ENCODE assay signal across 9 cellular contexts in genomic region chr19:911197-912033, GRCh38. TPM values are rescaled to one million over a fixed set of nuclear protein-coding genes. Genes with fewer than 3 reads are reported as not detected.
DNase-seq lines count a peak whose midpoint lies in the region; ATAC-seq and TF ChIP-seq lines count a peak whose summit lies in the region.
"Had no signal": no experiment of that assay in that cellular context is flagged by ENCODE, and none has a peak within 500 bp of the region (broad histone marks: within the 10 kb centered on the region; RNA-seq: fewer than 3 reads in every experiment).

No MANE protein-coding gene starts in this region.

- no peak for TF ChIP-seq EP300 in suprapubic skin (IDR thresholded peaks at IDR 0.05)

- no peaks in the 10 kb centered on the region for H3K9me3 Mint-ChIP-seq in activated naive CD4-positive, alpha-beta T cell treated with anti-CD3 and anti-CD28 coated beads, Interleukin-2, amount 10 ng/mL, durations not matched to agents 7 days and 5 days
- H3K9me3 Mint-ChIP-seq in activated naive CD4-positive, alpha-beta T cell treated with anti-CD3 and anti-CD28 coated beads, Interleukin-2, amount 50 U/mL, for 72 hours: no peaks in the 10 kb centered on the region

- H3K4me1 ChIP-seq in esophagus (ENCODE audit: control insufficient read depth in 2 of 2, insufficient read depth in 2 of 2, low read length in 1 of 2) (peaks cover 0 to 7% of the 10 kb centered on the region in 2 donors), suprapubic skin (peaks cover 38% of the 10 kb centered on the region)
- H3K4me1 ChIP-seq: BE2C had no signal

- CTCF ChIA-PET in activated naive CD4-positive, alpha-beta T cell treated with anti-CD3 and anti-CD28 coated beads, Interleukin-2, amount 10 ng/mL, durations not matched to agents 7 days and 5 days (lab: Charles Lee): no interaction called here

- H3K9me3 ChIP-seq in esophagus (ENCODE audit: control insufficient read depth in 2 of 2, insufficient read depth in 1 of 2, low read depth in 1 of 2, low read length in 1 of 2) (no peaks in the 10 kb centered on the region), suprapubic skin (no peaks in the 10 kb centered on the region)
- H3K9me3 ChIP-seq: BE2C had no signal

- H3K4me3 ChIP-seq in esophagus (ENCODE audit: low read depth in 1 of 2, low read length in 2 of 2) (peak overlapping the region; percentile 16 to 85), suprapubic skin (peak overlapping the region; percentile 93)

- H3K36me3 Mint-ChIP-seq in activated naive CD4-positive, alpha-beta T cell treated with anti-CD3 and anti-CD28 coated beads, Interleukin-2, amount 10 ng/mL, durations not matched to agents 7 days and 5 days: peaks cover 18% of the 10 kb centered on the region
- peaks cover 0 to 9% of the 10 kb centered on the region in 2 donors for H3K36me3 Mint-ChIP-seq in activated naive CD4-positive, alpha-beta T cell treated with anti-CD3 and anti-CD28 coated beads, Interleukin-2, amount 50 U/mL, for 72 hours

- no peak for ATAC-seq in activated naive CD4-positive, alpha-beta T cell treated with anti-CD3 and anti-CD28 coated beads, Interleukin-2, amount 50 U/mL, for 72 hours
- ATAC-seq in GM18861 (IDR thresholded peaks at IDR 0.05; ENCODE audit: unreplicated experiment) (no peak), GM19351 (IDR thresholded peaks at IDR 0.05; ENCODE audit: unreplicated experiment) (no peak)

- H3K27ac ChIP-seq in esophagus (ENCODE audit: low read depth in 2 of 2, low read length in 1 of 2) (peak overlapping the region; percentile 21 to 27), suprapubic skin (no peak overlapping the region)

- peak overlapping the region; percentile 87 for H3K27ac Mint-ChIP-seq in activated naive CD4-positive, alpha-beta T cell treated with anti-CD3 and anti-CD28 coated beads, Interleukin-2, amount 10 ng/mL, durations not matched to agents 7 days and 5 days
- peak overlapping the region in 1 of 2 donors; percentile 82 for H3K27ac Mint-ChIP-seq in activated naive CD4-positive, alpha-beta T cell treated with anti-CD3 and anti-CD28 coated beads, Interleukin-2, amount 50 U/mL, for 72 hours

- TF ChIP-seq CTCF in suprapubic skin (IDR thresholded peaks at IDR 0.05): no peak

- peaks cover 52% of the 10 kb centered on the region for H3K4me1 Mint-ChIP-seq in activated naive CD4-positive, alpha-beta T cell treated with anti-CD3 and anti-CD28 coated beads, Interleukin-2, amount 10 ng/mL, durations not matched to agents 7 days and 5 days

- WGBS in esophagus, 2 donors: 81 to 84% methylated on average over 54 of the region's 54 CpGs
- WGBS in suprapubic skin: 96% methylated on average over 27 of the region's 54 CpGs

- H3K36me3 ChIP-seq in esophagus (ENCODE audit: control insufficient read depth in 2 of 2, insufficient read depth in 2 of 2, low read length in 1 of 2): peaks cover 0 to 2% of the 10 kb centered on the region in 2 donors
- H3K36me3 ChIP-seq in suprapubic skin: no peaks in the 10 kb centered on the region
- H3K36me3 ChIP-seq: BE2C had no signal

- H3K4me3 Mint-ChIP-seq in activated naive CD4-positive, alpha-beta T cell treated with anti-CD3 and anti-CD28 coated beads, Interleukin-2, amount 10 ng/mL, durations not matched to agents 7 days and 5 days: peak overlapping the region; percentile 77

- no peak for DNase-seq in activated naive CD4-positive, alpha-beta T cell treated with anti-CD3 and anti-CD28 coated beads, Interleukin-2, amount 10 ng/mL, durations not matched to agents 7 days and 5 days
- DNase-seq in activated naive CD4-positive, alpha-beta T cell treated with anti-CD3 and anti-CD28 coated beads, Interleukin-2, amount 50 U/mL, for 72 hours (ENCODE audit: low spot score in 2 of 2): no peak
- no peak for DNase-seq in suprapubic skin (ENCODE audit: low spot score in 2 of 2)
- DNase-seq: BE2C; stimulated activated CD4-positive, alpha-beta T cell treated with anti-CD3 and anti-CD28 coated beads, Interleukin-2, amount 100 ng/mL, for 48 hours; SW 1271 had no signal

- no peaks in the 10 kb centered on the region for H3K27me3 ChIP-seq in esophagus (ENCODE audit: control insufficient read depth in 1 of 2, insufficient read depth in 2 of 2, low read length in 2 of 2)
- no peaks in the 10 kb centered on the region for H3K27me3 ChIP-seq in suprapubic skin

- no peak for TF ChIP-seq POLR2A in suprapubic skin (IDR thresholded peaks at IDR 0.05)

- H3K27me3 Mint-ChIP-seq in activated naive CD4-positive, alpha-beta T cell treated with anti-CD3 and anti-CD28 coated beads, Interleukin-2, amount 10 ng/mL, durations not matched to agents 7 days and 5 days: peaks cover 9% of the 10 kb centered on the region

RNA-seq across cellular contexts. Expression of gene R3HDM4, which starts 1.6 kb away (rescaled TPM):
- total RNA-seq in activated naive CD4-positive, alpha-beta T cell treated with anti-CD3 and anti-CD28 coated beads, Interleukin-2, amount 50 U/mL, for 72 hours: 100 to 1,000 TPM in 1 of 2 donors, 10 to 100 TPM in 1; 98.3 to 102 TPM
- polyA plus RNA-seq in esophagus: 10 to 100 TPM; 66.1 to 84.8 TPM
- 10 to 100 TPM; 41.3 to 58.3 (median 51.2) TPM for total RNA-seq in suprapubic skin

RNA-seq across cellular contexts. Expression of gene KISS1R, which starts 5.7 kb away (rescaled TPM):
- 10 to 100 TPM; 10.9 to 32.4 TPM for total RNA-seq in activated naive CD4-positive, alpha-beta T cell treated with anti-CD3 and anti-CD28 coated beads, Interleukin-2, amount 50 U/mL, for 72 hours
- polyA plus RNA-seq in esophagus: under 1 TPM in 1 of 2 donors, not detected in 1; 0.01 TPM
- total RNA-seq in suprapubic skin: under 1 TPM in 1 of 4 donors, not detected in 3; 0.29 TPM

RNA-seq across cellular contexts. Expression of gene ARID3A, which starts 14.4 kb away (rescaled TPM):
- total RNA-seq in activated naive CD4-positive, alpha-beta T cell treated with anti-CD3 and anti-CD28 coated beads, Interleukin-2, amount 50 U/mL, for 72 hours: 10 to 100 TPM; 22.4 to 35.7 TPM
- 1 to 10 TPM; 1.3 to 5.2 TPM for polyA plus RNA-seq in esophagus
- 1 to 10 TPM; 4.7 to 7.5 (median 6.1) TPM for total RNA-seq in suprapubic skin

RNA-seq across cellular contexts. Expression of gene RNU6-9, which starts 18.1 kb away (rescaled TPM):
- total RNA-seq in activated naive CD4-positive, alpha-beta T cell treated with anti-CD3 and anti-CD28 coated beads, Interleukin-2, amount 50 U/mL, for 72 hours: not detected
- polyA plus RNA-seq in esophagus: not detected
- total RNA-seq in suprapubic skin: not detected

RNA-seq across cellular contexts. Expression of gene MED16, which starts 18.4 kb away (rescaled TPM):
- 10 to 100 TPM; 42.0 to 61.8 TPM for total RNA-seq in activated naive CD4-positive, alpha-beta T cell treated with anti-CD3 and anti-CD28 coated beads, Interleukin-2, amount 50 U/mL, for 72 hours
- 10 to 100 TPM; 33.0 to 46.2 TPM for polyA plus RNA-seq in esophagus
- 10 to 100 TPM; 45.1 to 63.9 (median 57.0) TPM for total RNA-seq in suprapubic skin

Comparison
In these comparisons a context has a peak if more than half of its experiments do, and no peak if none do; other contexts are left out.
1. RNA of gene KISS1R, which starts 5.7 kb away (total RNA-seq): 10.9 to 32.4 TPM in activated naive CD4-positive, alpha-beta T cell treated with anti-CD3 and anti-CD28 coated beads, Interleukin-2, amount 50 U/mL, for 72 hours; 0.29 TPM in suprapubic skin; every median in the first group is over 4 times any median in the second.